ENCODE assay signal across 25 cellular contexts in the genomic region with DNA sequence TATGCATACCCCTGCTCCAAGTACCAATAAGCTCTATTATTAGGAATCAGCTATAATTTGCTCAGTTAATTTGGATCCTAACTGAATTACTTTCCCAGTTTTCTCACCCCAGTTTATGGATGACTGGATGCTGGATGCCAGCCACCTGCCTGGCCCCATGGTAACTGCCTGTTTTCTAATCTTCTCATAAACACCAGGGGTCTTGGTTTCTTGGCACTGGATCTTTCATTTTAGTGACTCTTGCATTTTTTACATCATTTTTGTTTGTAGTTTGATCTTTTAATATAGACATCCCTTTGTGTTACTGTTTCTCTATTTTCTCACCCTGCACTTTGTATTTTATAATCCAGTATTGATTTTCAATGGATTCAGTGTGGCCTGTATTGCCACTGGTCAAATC.
DNase-seq lines count a peak whose midpoint lies in the region; FAIRE-seq and TF ChIP-seq lines count a peak whose summit lies in the region.
"Had no signal": no experiment of that assay in that cellular context is flagged by ENCODE, and none has a peak within 500 bp of the region (broad histone marks: within the 10 kb centered on the region; RNA-seq: fewer than 3 reads in every experiment).

No MANE protein-coding gene starts in this region.

- H3K27me3 ChIP-seq in tibial nerve (no peaks in the 10 kb centered on the region), right atrium auricular region (no peaks in the 10 kb centered on the region)
- H3K27me3 ChIP-seq: SJSA1 had no signal

- no peak for TF ChIP-seq CTCF in astrocyte of the cerebellum (IDR thresholded peaks at IDR 0.05; ENCODE audit: low read depth, low read length, missing control alignments)
- TF ChIP-seq CTCF in tibial nerve (IDR thresholded peaks at IDR 0.05) = no peak
- no peak for TF ChIP-seq CTCF in right atrium auricular region (IDR thresholded peaks at IDR 0.05)

- TF ChIP-seq POLR2A in tibial nerve (IDR thresholded peaks at IDR 0.05) (no peak), GM12891 (IDR thresholded peaks at IDR 0.05; ENCODE audit: low read depth, low read length) (no peak)

- H3K27ac ChIP-seq in tibial nerve = peak overlapping the region in 3 of 4 donors; percentile 43 to 78 (median 67)
- H3K27ac ChIP-seq in right atrium auricular region = no peak overlapping the region
- H3K27ac ChIP-seq: 22Rv1, C4-2B, HL-60, SJSA1 had no signal

- DNase-seq in NCI-H1092 treated with DMSO at 0.1 percent for 48 hours (lab: John Stamatoyannopoulos, UW) = peak; percentile 18
- no peak for DNase-seq in NCI-H1092 (lab: John Stamatoyannopoulos, UW)
- DNase-seq in NCI-H146 (lab: John Stamatoyannopoulos, UW) = peak; percentile 70
- DNase-seq in astrocyte of the cerebellum (ENCODE audit: low read depth) = peak; percentile 16
- no peak for DNase-seq in tibial nerve (ENCODE audit: low spot score in 2 of 2)
- DNase-seq in GM12891 (ENCODE audit: insufficient read length, low spot score) = no peak
- no peak for DNase-seq in right atrium auricular region (ENCODE audit: low spot score)
- DNase-seq: CD8-positive, alpha-beta T cell; DMS 273 treated with DMSO at 0.1 percent for 48 hours; DMS79; EL; GF-D8; NCI-H1048; NCI-H1436; NCI-H2029; NCI-H2227 treated with DMSO at 0.1 percent for 48 hours; NCI-H510A treated with DMSO at 0.1 percent for 48 hours; NCI-H82; Right ventricle myocardium superior; RPMI8226 had no signal

- no peak for TF ChIP-seq EP300 in tibial nerve (IDR thresholded peaks at IDR 0.05)

- H3K9me3 ChIP-seq in tibial nerve (no peaks in the 10 kb centered on the region), right atrium auricular region (no peaks in the 10 kb centered on the region)
- H3K9me3 ChIP-seq: SJSA1 had no signal

- H3K36me3 ChIP-seq in tibial nerve = no peaks in the 10 kb centered on the region
- no peaks in the 10 kb centered on the region for H3K36me3 ChIP-seq in right atrium auricular region
- H3K36me3 ChIP-seq: SJSA1 had no signal

- H3K4me1 ChIP-seq in tibial nerve (peaks cover 0 to 14% (median 5%) of the 10 kb centered on the region in 4 donors), right atrium auricular region (no peaks in the 10 kb centered on the region)

- FAIRE-seq in GM12891 (lab: Jason Lieb, UNC) = no peak
- FAIRE-seq: GM12892 had no signal

- no peak overlapping the region for H3K4me3 ChIP-seq in astrocyte of the cerebellum (ENCODE audit: low read depth, low read length)
- H3K4me3 ChIP-seq in tibial nerve = no peak overlapping the region
- no peak overlapping the region for H3K4me3 ChIP-seq in right atrium auricular region
- H3K4me3 ChIP-seq: SJSA1 had no signal

- in situ Hi-C loops in astrocyte of the cerebellum (cut with HindIII; ENCODE audit: low sequenced_read_pairs) = no loop called here

TF ChIP-seq in GM12891, 5 proteins besides CTCF, POLR2A, EP300 and RAD21:
- TF ChIP-seq POLR2AphosphoS5 (IDR thresholded peaks at IDR 0.05; ENCODE audit: low read depth, low read length) (no peak), PAX5 (IDR thresholded peaks at IDR 0.05; ENCODE audit: insufficient read depth, low read length, severe bottlenecking) (no peak)

Comparison
In these comparisons a context has a peak if more than half of its experiments do, and no peak if none do; other contexts are left out.
1. DNase-seq: peak in NCI-H1092 treated with DMSO at 0.1 percent for 48 hours (single experiment), NCI-H146 (single experiment) and astrocyte of the cerebellum (single experiment); none in NCI-H1092 (single experiment), tibial nerve (0 of 2), GM12891 (single experiment) and right atrium auricular region (single experiment).
2. H3K27ac ChIP-seq: peak in tibial nerve (3 of 4); none in right atrium auricular region (0 of 2).